In genomic region chr6:67458265-67458664, GRCh38 we compare ENCODE assay signal across 28 cellular contexts.
"Had no signal": no experiment of that assay in that cellular context is flagged by ENCODE, and none has a peak within 500 bp of the region (broad histone marks: within the 10 kb centered on the region; RNA-seq: fewer than 3 reads in every experiment).

No MANE protein-coding gene starts in this region.

- ATAC-seq: activated naive CD8-positive, alpha-beta T cell treated with anti-CD3 and anti-CD28 coated beads, Interleukin-2, amount 50 U/mL, for 24 hours; gastrocnemius medialis; left colon; naive thymus-derived CD4-positive, alpha-beta T cell; right cardiac atrium; stimulated activated naive B cell treated with anti-CD40 and anti-IgM and Interleukin-4, amounts not matched to agents 10 μg/mL and 1 μg/mL and 100 μg/mL, for 72 hours had no signal

- H3K36me3 Mint-ChIP-seq: stimulated activated naive B cell treated with anti-CD40 and anti-IgM and Interleukin-4, amounts not matched to agents 10 μg/mL and 1 μg/mL and 100 μg/mL, for 72 hours had no signal

- H3K4me1 Mint-ChIP-seq: activated CD4-positive, alpha-beta memory T cell treated with anti-CD3 and anti-CD28 coated beads, Interleukin-2, amount 10 ng/mL, durations not matched to agents 7 days and 5 days; activated CD4-positive, alpha-beta T cell treated with anti-CD3 and anti-CD28 coated beads, Interleukin-2, amount 10 ng/mL, durations not matched to agents 24 days and 14 days; activated naive CD8-positive, alpha-beta T cell treated with anti-CD3 and anti-CD28 coated beads, Interleukin-2, amount 50 U/mL, for 24 hours; central memory CD8-positive, alpha-beta T cell; naive thymus-derived CD4-positive, alpha-beta T cell; stimulated activated naive B cell treated with anti-CD40 and anti-IgM and Interleukin-4, amounts not matched to agents 10 μg/mL and 1 μg/mL and 100 μg/mL, for 72 hours had no signal

- DNase-seq: activated CD4-positive, alpha-beta memory T cell treated with anti-CD3 and anti-CD28 coated beads, Interleukin-2, amount 10 ng/mL, durations not matched to agents 7 days and 5 days; activated CD4-positive, alpha-beta T cell treated with anti-CD3 and anti-CD28 coated beads, Interleukin-2, amount 10 ng/mL, durations not matched to agents 24 days and 14 days; activated CD4-positive, CD25-positive, alpha-beta regulatory T cell treated with anti-CD3 and anti-CD28 coated beads, Interleukin-2, amount 50 U/mL, for 72 hours; activated CD8-positive, alpha-beta memory T cell treated with anti-CD3 and anti-CD28 coated beads, Interleukin-2, amount 50 U/mL, for 48 hours; activated gamma-delta T cell treated with Interleukin-2 at 50 U/mL for 16 hours; activated naive CD4-positive, alpha-beta T cell treated with anti-CD3 and anti-CD28 coated beads, Interleukin-2, amount 50 U/mL, for 16 hours; activated naive CD8-positive, alpha-beta T cell treated with anti-CD3 and anti-CD28 coated beads, Interleukin-2, amount 50 U/mL, for 24 hours; activated T-cell treated with anti-CD3 and anti-CD28 coated beads, Interleukin-2, amount 50 U/mL, for 24 hours; esophagus squamous epithelium; gastrocnemius medialis; islet precursor cell; left colon; mammary epithelial cell; midbrain; naive thymus-derived CD4-positive, alpha-beta T cell; right cardiac atrium; stimulated activated CD4-positive, alpha-beta T cell treated with anti-CD3 and anti-CD28 coated beads, Interleukin-15, amount 100 ng/mL, for 24 hours; stimulated activated CD4-positive, alpha-beta T cell treated with anti-CD3 and anti-CD28 coated beads, Interleukin-2, amount 100 ng/mL, for 24 hours; stimulated activated naive B cell treated with anti-CD40 and anti-IgM and Interleukin-4, amounts not matched to agents 10 μg/mL and 1 μg/mL and 100 μg/mL, for 72 hours; stomach; T-helper 1 cell; thyroid gland; upper lobe of left lung had no signal

- H3K4me3 ChIP-seq: esophagus squamous epithelium, gastrocnemius medialis, hepatocyte, stomach, thyroid gland, upper lobe of left lung, vagina had no signal

- H3K27me3 Mint-ChIP-seq: activated CD4-positive, alpha-beta memory T cell treated with anti-CD3 and anti-CD28 coated beads, Interleukin-2, amount 10 ng/mL, durations not matched to agents 7 days and 5 days; activated CD4-positive, alpha-beta T cell treated with anti-CD3 and anti-CD28 coated beads, Interleukin-2, amount 10 ng/mL, durations not matched to agents 24 days and 14 days; activated naive CD8-positive, alpha-beta T cell treated with anti-CD3 and anti-CD28 coated beads, Interleukin-2, amount 50 U/mL, for 24 hours; activated T-cell treated with anti-CD3 and anti-CD28 coated beads, Interleukin-2, amount 50 U/mL, for 24 hours; central memory CD8-positive, alpha-beta T cell; dendritic cell treated with granulocyte-macrophage colony-stimulating factor and Interleukin-4, amounts not matched to agents 40 ng/mL and 50 ng/mL, for 4 days; naive thymus-derived CD4-positive, alpha-beta T cell; stimulated activated naive B cell treated with anti-CD40 and anti-IgM and Interleukin-4, amounts not matched to agents 10 μg/mL and 1 μg/mL and 100 μg/mL, for 72 hours had no signal

- H3K4me3 Mint-ChIP-seq: activated CD4-positive, alpha-beta memory T cell treated with anti-CD3 and anti-CD28 coated beads, Interleukin-2, amount 10 ng/mL, durations not matched to agents 7 days and 5 days; activated CD4-positive, alpha-beta T cell treated with anti-CD3 and anti-CD28 coated beads, Interleukin-2, amount 10 ng/mL, durations not matched to agents 24 days and 14 days; activated naive CD8-positive, alpha-beta T cell treated with anti-CD3 and anti-CD28 coated beads, Interleukin-2, amount 50 U/mL, for 24 hours; activated T-cell treated with anti-CD3 and anti-CD28 coated beads, Interleukin-2, amount 50 U/mL, for 24 hours; central memory CD8-positive, alpha-beta T cell; dendritic cell treated with granulocyte-macrophage colony-stimulating factor and Interleukin-4, amounts not matched to agents 40 ng/mL and 50 ng/mL, for 4 days; naive thymus-derived CD4-positive, alpha-beta T cell; stimulated activated naive B cell treated with anti-CD40 and anti-IgM and Interleukin-4, amounts not matched to agents 10 μg/mL and 1 μg/mL and 100 μg/mL, for 72 hours; T-helper 2 cell treated with Interferon-gamma antibody and Interleukin-4, amounts not matched to agents 5 μg/mL and 100 μg/mL, for 36 hours had no signal

- H3K27ac Mint-ChIP-seq: activated CD4-positive, alpha-beta memory T cell treated with anti-CD3 and anti-CD28 coated beads, Interleukin-2, amount 10 ng/mL, durations not matched to agents 7 days and 5 days; activated CD4-positive, alpha-beta T cell treated with anti-CD3 and anti-CD28 coated beads, Interleukin-2, amount 10 ng/mL, durations not matched to agents 24 days and 14 days; activated naive CD8-positive, alpha-beta T cell treated with anti-CD3 and anti-CD28 coated beads, Interleukin-2, amount 50 U/mL, for 24 hours; activated T-cell treated with anti-CD3 and anti-CD28 coated beads, Interleukin-2, amount 50 U/mL, for 24 hours; dendritic cell treated with granulocyte-macrophage colony-stimulating factor and Interleukin-4, amounts not matched to agents 40 ng/mL and 50 ng/mL, for 4 days; naive thymus-derived CD4-positive, alpha-beta T cell; stimulated activated naive B cell treated with anti-CD40 and anti-IgM and Interleukin-4, amounts not matched to agents 10 μg/mL and 1 μg/mL and 100 μg/mL, for 72 hours; T-helper 2 cell treated with Interferon-gamma antibody and Interleukin-4, amounts not matched to agents 5 μg/mL and 100 μg/mL, for 36 hours had no signal
